ENCODE assay signal across 8 cellular contexts in genomic region chr5:1515921-1516571, GRCh38.
A peak's percentile ranks its signal among the peaks of the same experiment; 100 is the strongest.
DNase-seq lines count a peak whose midpoint lies in the region; ATAC-seq lines count a peak whose summit lies in the region.
"Had no signal": no experiment of that assay in that cellular context is flagged by ENCODE, and none has a peak within 500 bp of the region (broad histone marks: within the 10 kb centered on the region; RNA-seq: fewer than 3 reads in every experiment).

No MANE protein-coding gene starts in this region.

- H3K9me3 ChIP-seq in iPS-15b (ENCODE audit: control insufficient read depth, insufficient read depth, low read length) = no peaks in the 10 kb centered on the region
- H3K9me3 ChIP-seq: esophagus muscularis mucosa had no signal

- DNase-seq in HPDE6-E6E7 (ENCODE audit: extremely low spot score) = peak; percentile 87
- DNase-seq in activated CD8-positive, alpha-beta memory T cell treated with anti-CD3 and anti-CD28 coated beads, Interleukin-2, amount 50 U/mL, for 48 hours = peak; percentile 47
- DNase-seq in NCI-H774 (lab: John Stamatoyannopoulos, UW) = no peak

- H3K4me1 ChIP-seq in iPS-15b (ENCODE audit: control insufficient read depth, insufficient read depth, low read length) = peaks cover 27% of the 10 kb centered on the region

- no peak overlapping the region for H3K4me3 ChIP-seq in iPS-15b (ENCODE audit: low read depth, low read length)
- H3K4me3 ChIP-seq: esophagus muscularis mucosa had no signal

- peaks cover 18% of the 10 kb centered on the region for H3K36me3 Mint-ChIP-seq in stimulated activated naive CD8-positive, alpha-beta T cell treated with anti-CD3 and anti-CD28 coated beads, Interleukin-15, Interleukin-2, amounts not matched to agents 100 ng/mL and 50 ng/mL, for 24 hours (ENCODE audit: low read depth)

- peak overlapping the region; percentile 38 for H3K27ac Mint-ChIP-seq in stimulated activated naive CD8-positive, alpha-beta T cell treated with anti-CD3 and anti-CD28 coated beads, Interleukin-15, Interleukin-2, amounts not matched to agents 100 ng/mL and 50 ng/mL, for 24 hours

- peaks cover 41% of the 10 kb centered on the region for H3K4me1 Mint-ChIP-seq in stimulated activated naive CD8-positive, alpha-beta T cell treated with anti-CD3 and anti-CD28 coated beads, Interleukin-15, Interleukin-2, amounts not matched to agents 100 ng/mL and 50 ng/mL, for 24 hours (ENCODE audit: low read depth)

- no peak overlapping the region for H3K4me3 Mint-ChIP-seq in stimulated activated naive CD8-positive, alpha-beta T cell treated with anti-CD3 and anti-CD28 coated beads, Interleukin-15, Interleukin-2, amounts not matched to agents 100 ng/mL and 50 ng/mL, for 24 hours

- ATAC-seq in GM18502 (IDR thresholded peaks at IDR 0.05; ENCODE audit: poor library complexity, unreplicated experiment) (no peak), GM18868 (IDR thresholded peaks at IDR 0.05; ENCODE audit: unreplicated experiment) (no peak)

- peaks cover 61% of the 10 kb centered on the region for H3K36me3 ChIP-seq in iPS-15b (ENCODE audit: control insufficient read depth, insufficient read depth, low read length)

- H3K9me3 Mint-ChIP-seq in stimulated activated naive CD8-positive, alpha-beta T cell treated with anti-CD3 and anti-CD28 coated beads, Interleukin-15, Interleukin-2, amounts not matched to agents 100 ng/mL and 50 ng/mL, for 24 hours = no peaks in the 10 kb centered on the region

- H3K27me3 Mint-ChIP-seq in stimulated activated naive CD8-positive, alpha-beta T cell treated with anti-CD3 and anti-CD28 coated beads, Interleukin-15, Interleukin-2, amounts not matched to agents 100 ng/mL and 50 ng/mL, for 24 hours = no peaks in the 10 kb centered on the region

- peak overlapping the region; percentile 79 for H3K9ac ChIP-seq in iPS-15b (ENCODE audit: low read depth, low read length)

- H3K27me3 ChIP-seq in iPS-15b (ENCODE audit: control insufficient read depth, insufficient read depth, low read length) = no peaks in the 10 kb centered on the region
- H3K27me3 ChIP-seq: esophagus muscularis mucosa had no signal
